In the genomic region with DNA sequence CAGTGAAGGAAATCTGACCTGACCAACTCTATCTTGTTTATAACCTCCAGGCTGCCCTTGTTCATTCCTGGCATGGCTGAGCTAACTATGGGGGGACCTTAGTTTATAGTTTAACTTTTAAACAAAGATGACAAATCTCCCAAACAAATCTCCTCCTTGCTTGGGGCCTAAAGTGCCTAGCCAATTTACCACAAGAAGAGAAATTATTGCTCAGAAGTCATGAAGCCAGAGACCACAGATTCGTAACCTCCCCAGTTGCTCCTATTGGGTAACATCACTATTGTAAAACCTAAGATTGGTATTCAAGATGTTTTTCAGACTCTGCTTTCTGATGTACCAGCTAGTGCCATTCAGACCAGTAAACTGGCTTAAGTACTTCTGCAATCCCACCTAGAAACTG, we compare ENCODE assay signal across 21 cellular contexts.
"Had no signal": no experiment of that assay in that cellular context is flagged by ENCODE, and none has a peak within 500 bp of the region (broad histone marks: within the 10 kb centered on the region; RNA-seq: fewer than 3 reads in every experiment).

No MANE protein-coding gene starts in this region.

- H3K36me3 ChIP-seq: esophagus muscularis mucosa, left lung, neutrophil, right atrium auricular region, stomach, thyroid gland had no signal

- H3K4me3 ChIP-seq: coronary artery, esophagus muscularis mucosa, left lung, right atrium auricular region, stomach, thyroid gland had no signal

- ATAC-seq: left cardiac atrium; left lung; natural killer cell; sciatic nerve; stimulated activated effector memory CD8-positive, alpha-beta T cell treated with anti-CD3 and anti-CD28 coated beads, Interleukin-12 subunit alpha, Interleukin-12 subunit beta, amount 100 ng/mL, for 72 hours had no signal

- DNase-seq: dermis blood vessel endothelial cell; effector memory CD4-positive, alpha-beta T cell; head of caudate nucleus; left cardiac atrium; left lung; natural killer cell; stimulated activated CD4-positive, alpha-beta T cell treated with anti-CD3 and anti-CD28 coated beads, Interleukin-2, amount 100 ng/mL, for 24 hours; stimulated activated CD4-positive, alpha-beta T cell treated with anti-CD3 and anti-CD28 coated beads, Interleukin-4, amount 100 ng/mL, for 24 hours; stimulated activated naive CD4-positive, alpha-beta T cell treated with Interleukin-2 at 50 U/mL for 16 hours; stomach; thyroid gland had no signal

- FAIRE-seq: endothelial cell of umbilical vein, frontal cortex, keratinocyte had no signal

- H3K79me2 ChIP-seq: parathyroid adenoma had no signal

- H3K9me3 ChIP-seq: esophagus muscularis mucosa, left lung, neutrophil, right atrium auricular region, stomach, thyroid gland had no signal

- H3K9ac ChIP-seq: parathyroid adenoma had no signal

- H3K27me3 ChIP-seq: esophagus muscularis mucosa, left lung, neutrophil, right atrium auricular region, stomach, thyroid gland had no signal

- H2AFZ ChIP-seq: parathyroid adenoma had no signal

- H3K4me1 ChIP-seq: left lung, parathyroid adenoma, right atrium auricular region, stomach had no signal

- H3K27ac ChIP-seq: coronary artery, esophagus muscularis mucosa, left lung, neutrophil, parathyroid adenoma, right atrium auricular region, stomach, thyroid gland had no signal
